21 cellular contexts compared by ENCODE assay signal in the genomic region with DNA sequence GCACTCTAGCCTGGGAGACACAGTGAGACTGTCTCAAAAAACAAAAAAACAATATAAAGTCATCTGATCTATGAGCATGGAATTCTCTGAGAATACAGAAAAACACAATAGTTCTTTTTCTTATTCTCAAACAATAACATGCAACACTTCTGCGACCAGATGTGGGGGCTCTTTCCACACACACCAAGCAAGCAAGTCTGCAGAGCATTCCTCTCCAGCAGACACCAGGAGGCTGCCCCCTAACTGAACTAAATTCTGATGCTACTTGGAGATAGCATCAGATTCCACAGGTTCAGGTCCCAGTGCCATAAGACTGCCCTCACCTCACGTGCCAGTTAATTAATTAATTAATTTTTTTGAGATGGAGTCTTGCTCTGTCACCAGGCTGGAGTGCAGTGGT. TPM values are rescaled to one million over a fixed set of nuclear protein-coding genes. Genes with fewer than 3 reads are reported as not detected.
DNase-seq lines count a peak whose midpoint lies in the region; ATAC-seq, FAIRE-seq and TF ChIP-seq lines count a peak whose summit lies in the region.
"Had no signal": no experiment of that assay in that cellular context is flagged by ENCODE, and none has a peak within 500 bp of the region (broad histone marks: within the 10 kb centered on the region; RNA-seq: fewer than 3 reads in every experiment).

No MANE protein-coding gene starts in this region.

- no peak overlapping the region for H3K56ac ChIP-seq in H9 (ENCODE audit: insufficient read length, low read depth, low read length)

- H3K14ac ChIP-seq in H9 (ENCODE audit: insufficient read depth, low read length): no peak overlapping the region

- H3K79me1 ChIP-seq in H9 (ENCODE audit: insufficient read depth, low read depth, low read length, poor library complexity, severe bottlenecking): no peaks in the 10 kb centered on the region

- in situ Hi-C loops in K562 (cut with MboI): no loop called here

- H3K36me3 ChIP-seq in GM23338 (ENCODE audit: insufficient read depth) (no peaks in the 10 kb centered on the region), K562 (ENCODE audit: control insufficient read depth, insufficient read depth, low read length) (no peaks in the 10 kb centered on the region)

- H3K9ac ChIP-seq in H9 (ENCODE audit: extremely low read depth, insufficient read length, low read length) (no peak overlapping the region), K562 (ENCODE audit: insufficient read depth in 1 of 2, low read depth in 2 of 2, low read length in 2 of 2) (no peak overlapping the region)
- H3K9ac ChIP-seq: BLaER1 treated with 17β-estradiol and CSF1 and Interleukin-3, amounts not matched to agents 10 nM and 100 nM; GM23248 had no signal

- no peak for TF ChIP-seq POLR2A in K562 (conservative IDR thresholded peaks at IDR 0.05)

- no peak for TF ChIP-seq RAD21 in K562 (CRISPR knock-in tag; conservative IDR thresholded peaks at IDR 0.05 in 1 of 2, IDR thresholded peaks at IDR 0.05 in 1 of 2)

- no peaks in the 10 kb centered on the region for H3K9me2 ChIP-seq in GM23338 (ENCODE audit: insufficient read depth)

- H4K8ac ChIP-seq in H9 (replicated peaks; ENCODE audit: insufficient read length, low read depth, low read length): no peak overlapping the region

- H3K4me2 ChIP-seq in GM23338 (no peak overlapping the region), H9 (ENCODE audit: insufficient read depth, insufficient read length, low read length) (no peak overlapping the region), K562 (ENCODE audit: insufficient read depth, low read length) (no peak overlapping the region)
- H3K4me2 ChIP-seq: BLaER1 treated with 17β-estradiol and CSF1 and Interleukin-3, amounts not matched to agents 10 nM and 100 nM had no signal

- no peak for FAIRE-seq in K562 (lab: Jason Lieb, UNC)
- FAIRE-seq: GM12878, GM19239 had no signal

- H3K36me3 Mint-ChIP-seq in GM23338 (ENCODE audit: low read depth): peaks cover 8% of the 10 kb centered on the region; the same call in 2 of the 3 replicates
- peaks cover 4 to 13% (median 12%) of the 10 kb centered on the region in 3 experiments; a peak in 3 of 7 replicates for H3K36me3 Mint-ChIP-seq in H9 (ENCODE audit: insufficient read depth in 1 of 3, low read depth in 3 of 3)

- H2AFZ ChIP-seq in GM23338: no peak overlapping the region
- H2AFZ ChIP-seq in H9 (ENCODE audit: low read length): no peak overlapping the region
- H2AFZ ChIP-seq in K562 (ENCODE audit: low read depth, low read length): no peak overlapping the region
- H2AFZ ChIP-seq: GM23248 had no signal

- no peaks in the 10 kb centered on the region for H3K23me2 ChIP-seq in H9 (ENCODE audit: insufficient read length, low read depth, low read length, poor library complexity, severe bottlenecking)

- no peak overlapping the region for H4K91ac ChIP-seq in H9 (ENCODE audit: insufficient read length, low read depth, low read length)

- ATAC-seq in GM23338 (peak; percentile 36; the same call in 2 of the 3 replicates), K562 (0 out of 3 replicates have a peak, but pooled peaks have one; percentile 35)
- ATAC-seq: CD8-positive, alpha-beta T cell; GM12878 had no signal

- peaks cover 2% of the 10 kb centered on the region for H3K27me3 Mint-ChIP-seq in GM23338 (ENCODE audit: insufficient read depth, low read depth, poor library complexity)
- H3K27me3 Mint-ChIP-seq in H9 (ENCODE audit: low read depth): no peaks in the 10 kb centered on the region
- H3K27me3 Mint-ChIP-seq: B cell had no signal

- no peak overlapping the region for H2BK120ac ChIP-seq in H9 (ENCODE audit: low read depth, low read length, poor library complexity, severe bottlenecking)

- WGBS in H9 (ENCODE audit: extremely low coverage, insufficient read length, low lambda C conversion rate): no CpG with 5 or more reads among the region's 2 CpGs
- WGBS in K562 (ENCODE audit: insufficient coverage, low coverage, missing lambda C conversion rate): 0% methylated on average over 2 of the region's 2 CpGs

- H3T11ph ChIP-seq in H9 (ENCODE audit: low read length): no peak overlapping the region

- H3K4me1 ChIP-seq in GM23338 (ENCODE audit: insufficient read depth) (no peaks in the 10 kb centered on the region), H9 (ENCODE audit: insufficient read depth, low read length) (no peaks in the 10 kb centered on the region), K562 (replicated peaks in 1 of 2; ENCODE audit: control insufficient read depth in 2 of 2, insufficient read depth in 2 of 2, low read length in 2 of 2) (no peaks in the 10 kb centered on the region)
- H3K4me1 ChIP-seq: BLaER1 treated with 17β-estradiol and CSF1 and Interleukin-3, amounts not matched to agents 10 nM and 100 nM had no signal

- H3K4me1 Mint-ChIP-seq in GM23338 (no peaks in the 10 kb centered on the region), H9 (no peaks in the 10 kb centered on the region)
- H3K4me1 Mint-ChIP-seq: B cell had no signal

- H3K4me3 Mint-ChIP-seq in GM23338: no peak overlapping the region
- H3K4me3 Mint-ChIP-seq in H9: no peak overlapping the region
- H3K4me3 Mint-ChIP-seq: B cell; CD8-positive, alpha-beta T cell had no signal

- no peak overlapping the region for H2BK20ac ChIP-seq in H9 (ENCODE audit: low read depth, low read length, poor library complexity, severe bottlenecking)

- H3K27me3 ChIP-seq in GM23338 (ENCODE audit: insufficient read depth) (no peaks in the 10 kb centered on the region), H9 (ENCODE audit: insufficient read depth, low read length) (no peaks in the 10 kb centered on the region), K562 (ENCODE audit: control insufficient read depth in 2 of 2, insufficient read depth in 2 of 2, low read length in 2 of 2) (peaks cover 0 to 6% of the 10 kb centered on the region in 2 experiments; a peak in 2 of 5 replicates)
- H3K27me3 ChIP-seq: BLaER1 treated with 17β-estradiol and CSF1 and Interleukin-3, amounts not matched to agents 10 nM and 100 nM had no signal

- H3K9me1 ChIP-seq in K562 (ENCODE audit: control insufficient read depth, insufficient read depth, low read length): no peaks in the 10 kb centered on the region

- H2BK12ac ChIP-seq in H9 (ENCODE audit: insufficient read length, low read depth, low read length): no peak overlapping the region

- POLR2A ChIA-PET in K562 (lab: Yijun Ruan, JAX): no interaction called here

- no TSS peak for BruUV-seq in K562 (replicated peaks; lab: Mats Ljungman, UMichigan)

- no peaks in the 10 kb centered on the region for H3K9me3 ChIP-seq in H9 (ENCODE audit: control insufficient read depth, low read depth, low read length)
- H3K9me3 ChIP-seq in K562 (replicated peaks; ENCODE audit: control insufficient read depth, insufficient read depth, low read depth, low read length): no peaks in the 10 kb centered on the region

- H3K27ac ChIP-seq in GM23338 (ENCODE audit: low read depth): no peak overlapping the region
- no peak overlapping the region for H3K27ac ChIP-seq in H9 (ENCODE audit: insufficient read length, low read depth, low read length)
- H3K27ac ChIP-seq in K562 (ENCODE audit: extremely low read depth, low read depth, low read length): no peak overlapping the region
- H3K27ac ChIP-seq: BLaER1 treated with 17β-estradiol and CSF1 and Interleukin-3, amounts not matched to agents 10 nM and 100 nM; GM23248; HL-60 had no signal

- no peak overlapping the region for H3K27ac Mint-ChIP-seq in GM23338
- no peak overlapping the region for H3K27ac Mint-ChIP-seq in H9
- H3K27ac Mint-ChIP-seq: B cell; CD8-positive, alpha-beta T cell had no signal

- intact Hi-C loops in K562 (cut with micrococcal nuclease): no loop called here

- H3K18ac ChIP-seq in H9 (ENCODE audit: insufficient read length, low read depth, low read length): no peak overlapping the region

- H4K5ac ChIP-seq in H9 (ENCODE audit: insufficient read length, low read depth, low read length): no peak overlapping the region

- peak; percentile 19 to 44 for TF ChIP-seq CTCF in GM23338 (conservative IDR thresholded peaks at IDR 0.05; ENCODE audit: low read depth in 2 of 2)
- TF ChIP-seq CTCF in H9 (conservative IDR thresholded peaks at IDR 0.05): peak; percentile 23; the same call in 1 of the 3 replicates
- TF ChIP-seq CTCF in K562 (IDR thresholded peaks at IDR 0.05 in 2 of 3, conservative IDR thresholded peaks at IDR 0.05 in 1 of 3; ENCODE audit: insufficient read depth in 2 of 3, low read depth in 1 of 3, low read length in 3 of 3): peak in 2 of 3 experiments; percentile 17 to 41; a peak in 3 of 6 replicates

- DNase-seq in GM23338 (ENCODE audit: low spot score) (peak; percentile 7), H9 (no peak), K562 (ENCODE audit: extremely low read depth in 1 of 4, low spot score in 3 of 4) (no peak), epidermal melanocyte (ENCODE audit: insufficient read length, low spot score) (no peak), H4 (ENCODE audit: low spot score) (no peak), NCI-H187 (lab: John Stamatoyannopoulos, UW) (no peak)
- DNase-seq: Calu3; CD8-positive, alpha-beta T cell; DMS53; DND-41; EL; GM23248; HCEC 1CT; IMR-90; Karpas-422; KBM-7 had no signal

- H3F3A ChIP-seq in GM23338 (replicated peaks; ENCODE audit: low read depth): no peaks in the 10 kb centered on the region

- H2AK5ac ChIP-seq in H9 (ENCODE audit: insufficient read length, low read length): no peak overlapping the region

- no peak overlapping the region for H3K4ac ChIP-seq in H9 (ENCODE audit: low read depth, low read length)

- CTCF ChIA-PET in K562 (lab: Yijun Ruan, JAX; ENCODE audit: low intra/inter-chr PET ratio): no interaction called here

- H2BK15ac ChIP-seq in H9 (ENCODE audit: low read depth, low read length): no peak overlapping the region

- peaks cover 8% of the 10 kb centered on the region; the same call in 1 of the 3 replicates for H3K9me3 Mint-ChIP-seq in GM23338
- peaks cover 9 to 16% of the 10 kb centered on the region in 2 experiments; a peak in 4 of 5 replicates for H3K9me3 Mint-ChIP-seq in H9

- no peaks in the 10 kb centered on the region for H3K79me2 ChIP-seq in GM23338 (replicated peaks; ENCODE audit: insufficient read depth)
- H3K79me2 ChIP-seq in H9 (ENCODE audit: insufficient read depth, low read length): no peaks in the 10 kb centered on the region
- H3K79me2 ChIP-seq in K562 (ENCODE audit: control insufficient read depth, insufficient read depth, low read length): no peaks in the 10 kb centered on the region

- H2BK5ac ChIP-seq in H9 (ENCODE audit: insufficient read length, low read length): no peak overlapping the region

- H3K23ac ChIP-seq in H9 (ENCODE audit: insufficient read length, low read depth, low read length): no peak overlapping the region

- TF ChIP-seq EP300 in K562 (IDR thresholded peaks at IDR 0.05; ENCODE audit: low read length): no peak

- H4K20me1 ChIP-seq in GM23338 (replicated peaks; ENCODE audit: insufficient read depth): no peaks in the 10 kb centered on the region; the same call in 1 of the 2 replicates
- H4K20me1 ChIP-seq in H9 (ENCODE audit: control insufficient read depth, insufficient read depth, insufficient read length): no peaks in the 10 kb centered on the region
- H4K20me1 ChIP-seq in K562 (replicated peaks; ENCODE audit: control insufficient read depth, insufficient read depth, low read length): no peaks in the 10 kb centered on the region
- H4K20me1 ChIP-seq: BLaER1 treated with 17β-estradiol and CSF1 and Interleukin-3, amounts not matched to agents 10 nM and 100 nM had no signal

- H3K4me3 ChIP-seq in GM23338: no peak overlapping the region
- no peak overlapping the region for H3K4me3 ChIP-seq in K562
- H3K4me3 ChIP-seq: BLaER1 treated with 17β-estradiol and CSF1 and Interleukin-3, amounts not matched to agents 10 nM and 100 nM; GM12878; GM23248 had no signal

RNA-seq across cellular contexts. Expression of gene ZNF101, which starts 27.7 kb away (rescaled TPM):
- total RNA-seq in GM23338 (2014; rRNA removed; shearing (Covaris generic)): 46.4 and 51.0 TPM in 2 replicates
- 47.9 and 52.9 TPM in 2 replicates for polyA plus RNA-seq in GM23338 (2016; fragmentation: Nextera tagmentation; extraction: Ambion mirVana)
- 46.9 and 57.0 TPM in 2 replicates for total RNA-seq in H9 (2021)
- 25.4 and 44.7 TPM in 2 replicates for total RNA-seq in K562 (2011; cell fraction: chromatin; rRNA removed; ENCODE audit: low replicate concordance)
- 19.6 and 22.2 TPM in 2 replicates for total RNA-seq in K562 (2011; cell fraction: nucleolus; rRNA removed)
- total RNA-seq in K562 (2011; cell fraction: nucleoplasm; rRNA removed): 33.1 and 41.5 TPM in 2 replicates
- total RNA-seq in K562 (2014; rRNA removed): 9.5 and 10.6 TPM in 2 replicates
- total RNA-seq in K562 (2014; rRNA removed; fragmentation: Illumina TruSeq; extraction: Trizol): 19.3 and 19.8 TPM in 2 replicates
- total RNA-seq in K562 (2015; rRNA removed; fragmentation: Illumina TruSeq; extraction: Trizol): 14.6 and 14.7 TPM in 2 replicates
- 13.1 and 17.5 TPM in 2 replicates for total RNA-seq in K562 (2021)
- polyA plus RNA-seq in K562 (2011; rRNA removed): 14.9 and 20.3 TPM in 2 replicates
- polyA plus RNA-seq in K562 (2011; cell fraction: cytosol; rRNA removed): 4.6 and 7.6 TPM in 2 replicates
- 6.4 and 7.7 TPM in 2 replicates for polyA plus RNA-seq in K562 (2011; cell fraction: nucleus; rRNA removed)
- polyA plus RNA-seq in K562 (2012): 7.0 and 7.5 TPM in 2 replicates
- 10.6 and 11.1 TPM in 2 replicates for polyA plus RNA-seq in K562 (2014; fragmentation: Illumina TruSeq; extraction: Trizol)
- polyA plus RNA-seq in K562 (2014; fragmentation: Nextera tagmentation; extraction: Ambion mirVana): 10 to 100 TPM in 1 of 2 experiments, 1 to 10 TPM in 1; 9.6 to 11.8 TPM
- polyA plus RNA-seq in K562 (2014; rRNA removed): 8.6 and 12.4 TPM in 2 replicates
- 28.3 and 34.7 TPM in 2 replicates for polyA minus RNA-seq in K562 (2011; rRNA and poly(A)+ RNA removed)
- 7.5 and 7.6 TPM in 2 replicates for polyA minus RNA-seq in K562 (2011; cell fraction: cytosol; rRNA and poly(A)+ RNA removed)
- 4.4 and 9.1 TPM in 2 replicates for polyA minus RNA-seq in K562 (2011; cell fraction: nucleus; rRNA and poly(A)+ RNA removed)
- 10.3 and 14.4 TPM in 2 replicates for total RNA-seq in H4 (2014; rRNA removed; shearing (Covaris generic))

RNA-seq across cellular contexts. Expression of gene ATP13A1, which starts 32.9 kb away (rescaled TPM):
- total RNA-seq in GM23338 (2014; rRNA removed; shearing (Covaris generic)): 109 and 307 TPM in 2 replicates
- polyA plus RNA-seq in GM23338 (2016; fragmentation: Nextera tagmentation; extraction: Ambion mirVana) (38.1 and 41.5 TPM in 2 replicates), K562 (2011; rRNA removed) (23.1 and 45.6 TPM in 2 replicates), K562 (2014; fragmentation: Illumina TruSeq; extraction: Trizol) (27.9 and 46.9 TPM in 2 replicates), K562 (2014; fragmentation: Nextera tagmentation; extraction: Ambion mirVana) (1 to 10 TPM in 1 of 2 experiments, under 1 TPM in 1; 0.90 to 1.8 TPM), K562 (2014; rRNA removed) (49.2 and 58.9 TPM in 2 replicates)
- total RNA-seq in H9 (2021) (67.8 and 73.1 TPM in 2 replicates), K562 (2014; rRNA removed) (32.5 and 41.6 TPM in 2 replicates), K562 (2014; rRNA removed; fragmentation: Illumina TruSeq; extraction: Trizol) (20.1 and 21.6 TPM in 2 replicates), K562 (2015; rRNA removed; fragmentation: Illumina TruSeq; extraction: Trizol) (19.6 and 21.8 TPM in 2 replicates), K562 (2021) (68.0 and 83.8 TPM in 2 replicates)
- total RNA-seq in K562 (2011; cell fraction: chromatin; rRNA removed; ENCODE audit: low replicate concordance): 206 and 610 TPM in 2 replicates
- 371 and 377 TPM in 2 replicates for total RNA-seq in K562 (2011; cell fraction: nucleolus; rRNA removed)
- 207 and 218 TPM in 2 replicates for total RNA-seq in K562 (2011; cell fraction: nucleoplasm; rRNA removed)
- polyA plus RNA-seq in K562 (2011; cell fraction: cytosol; rRNA removed): 27.8 and 39.0 TPM in 2 replicates
- polyA plus RNA-seq in K562 (2011; cell fraction: nucleus; rRNA removed): 418 and 536 TPM in 2 replicates
- 43.7 and 80.1 TPM in 2 replicates for polyA plus RNA-seq in K562 (2012)
- 35.7 and 39.3 TPM in 2 replicates for polyA minus RNA-seq in K562 (2011; rRNA and poly(A)+ RNA removed)
- polyA minus RNA-seq in K562 (2011; cell fraction: cytosol; rRNA and poly(A)+ RNA removed): 32.4 and 39.3 TPM in 2 replicates
- polyA minus RNA-seq in K562 (2011; cell fraction: nucleus; rRNA and poly(A)+ RNA removed): 107 and 134 TPM in 2 replicates
- total RNA-seq in H4 (2014; rRNA removed; shearing (Covaris generic)): 39.6 and 49.4 TPM in 2 replicates

RNA-seq across cellular contexts. Expression of gene ZNF14, which starts 36.5 kb away (rescaled TPM):
- total RNA-seq in GM23338 (2014; rRNA removed; shearing (Covaris generic)): 9.4 and 10.2 TPM in 2 replicates
- polyA plus RNA-seq in GM23338 (2016; fragmentation: Nextera tagmentation; extraction: Ambion mirVana): 3.0 and 4.6 TPM in 2 replicates
- 7.5 and 8.3 TPM in 2 replicates for total RNA-seq in H9 (2021)
- total RNA-seq in K562 (2011; cell fraction: chromatin; rRNA removed; ENCODE audit: low replicate concordance): 5.8 and 18.8 TPM in 2 replicates
- 4.7 and 6.4 TPM in 2 replicates for total RNA-seq in K562 (2011; cell fraction: nucleolus; rRNA removed)
- total RNA-seq in K562 (2011; cell fraction: nucleoplasm; rRNA removed): 5.5 and 6.6 TPM in 2 replicates
- 1.9 and 2.6 TPM in 2 replicates for total RNA-seq in K562 (2014; rRNA removed)
- total RNA-seq in K562 (2014; rRNA removed; fragmentation: Illumina TruSeq; extraction: Trizol): 6.4 and 7.4 TPM in 2 replicates
- 4.8 and 4.9 TPM in 2 replicates for total RNA-seq in K562 (2015; rRNA removed; fragmentation: Illumina TruSeq; extraction: Trizol)
- 2.6 and 2.9 TPM in 2 replicates for total RNA-seq in K562 (2021)
- polyA plus RNA-seq in K562 (2011; rRNA removed): 3.6 and 5.6 TPM in 2 replicates
- polyA plus RNA-seq in K562 (2011; cell fraction: cytosol; rRNA removed): 0.61 and 1.3 TPM in 2 replicates
- 1.1 and 1.2 TPM in 2 replicates for polyA plus RNA-seq in K562 (2011; cell fraction: nucleus; rRNA removed)
- 2.3 and 3.6 TPM in 2 replicates for polyA plus RNA-seq in K562 (2012)
- polyA plus RNA-seq in K562 (2014; fragmentation: Illumina TruSeq; extraction: Trizol): 3.5 and 4.0 TPM in 2 replicates
- 1 to 10 TPM; 2.6 to 7.0 TPM for polyA plus RNA-seq in K562 (2014; fragmentation: Nextera tagmentation; extraction: Ambion mirVana)
- 2.2 and 2.4 TPM in 2 replicates for polyA plus RNA-seq in K562 (2014; rRNA removed)
- polyA minus RNA-seq in K562 (2011; rRNA and poly(A)+ RNA removed): 7.7 and 8.9 TPM in 2 replicates
- 2.8 TPM in 2 replicates for polyA minus RNA-seq in K562 (2011; cell fraction: cytosol; rRNA and poly(A)+ RNA removed)
- 1.5 and 2.6 TPM in 2 replicates for polyA minus RNA-seq in K562 (2011; cell fraction: nucleus; rRNA and poly(A)+ RNA removed)
- total RNA-seq in H4 (2014; rRNA removed; shearing (Covaris generic)): 3.0 and 3.2 TPM in 2 replicates

RNA-seq across cellular contexts. Expression of gene GMIP, which starts 52.9 kb away (rescaled TPM):
- total RNA-seq in GM23338 (2014; rRNA removed; shearing (Covaris generic)): 19.8 and 22.1 TPM in 2 replicates
- 5.1 and 6.2 TPM in 2 replicates for polyA plus RNA-seq in GM23338 (2016; fragmentation: Nextera tagmentation; extraction: Ambion mirVana)
- total RNA-seq in H9 (2021): 12.7 and 13.4 TPM in 2 replicates
- total RNA-seq in K562 (2011; cell fraction: chromatin; rRNA removed; ENCODE audit: low replicate concordance): 36.6 and 78.6 TPM in 2 replicates
- total RNA-seq in K562 (2011; cell fraction: nucleolus; rRNA removed): 26.7 and 27.8 TPM in 2 replicates
- 17.3 and 24.6 TPM in 2 replicates for total RNA-seq in K562 (2011; cell fraction: nucleoplasm; rRNA removed)
- total RNA-seq in K562 (2014; rRNA removed): 9.9 and 12.6 TPM in 2 replicates
- total RNA-seq in K562 (2014; rRNA removed; fragmentation: Illumina TruSeq; extraction: Trizol): 2.2 and 3.9 TPM in 2 replicates
- total RNA-seq in K562 (2015; rRNA removed; fragmentation: Illumina TruSeq; extraction: Trizol): 3.2 and 3.3 TPM in 2 replicates
- 13.5 and 15.8 TPM in 2 replicates for total RNA-seq in K562 (2021)
- polyA plus RNA-seq in K562 (2011; rRNA removed): 2.9 and 5.1 TPM in 2 replicates
- 2.3 and 3.5 TPM in 2 replicates for polyA plus RNA-seq in K562 (2011; cell fraction: cytosol; rRNA removed)
- polyA plus RNA-seq in K562 (2011; cell fraction: nucleus; rRNA removed): 27.3 and 36.6 TPM in 2 replicates
- 8.7 and 16.6 TPM in 2 replicates for polyA plus RNA-seq in K562 (2012)
- 5.4 and 6.3 TPM in 2 replicates for polyA plus RNA-seq in K562 (2014; fragmentation: Illumina TruSeq; extraction: Trizol)
- polyA plus RNA-seq in K562 (2014; fragmentation: Nextera tagmentation; extraction: Ambion mirVana): under 1 TPM; 0.14 to 0.38 TPM
- polyA plus RNA-seq in K562 (2014; rRNA removed): 6.8 and 12.5 TPM in 2 replicates
- 5.1 and 5.4 TPM in 2 replicates for polyA minus RNA-seq in K562 (2011; rRNA and poly(A)+ RNA removed)
- polyA minus RNA-seq in K562 (2011; cell fraction: cytosol; rRNA and poly(A)+ RNA removed): 3.7 and 6.4 TPM in 2 replicates
- 6.6 and 8.1 TPM in 2 replicates for polyA minus RNA-seq in K562 (2011; cell fraction: nucleus; rRNA and poly(A)+ RNA removed)
- total RNA-seq in H4 (2014; rRNA removed; shearing (Covaris generic)): 4.0 and 4.4 TPM in 2 replicates
